ENCODE assay signal across 21 cellular contexts in the genomic region with DNA sequence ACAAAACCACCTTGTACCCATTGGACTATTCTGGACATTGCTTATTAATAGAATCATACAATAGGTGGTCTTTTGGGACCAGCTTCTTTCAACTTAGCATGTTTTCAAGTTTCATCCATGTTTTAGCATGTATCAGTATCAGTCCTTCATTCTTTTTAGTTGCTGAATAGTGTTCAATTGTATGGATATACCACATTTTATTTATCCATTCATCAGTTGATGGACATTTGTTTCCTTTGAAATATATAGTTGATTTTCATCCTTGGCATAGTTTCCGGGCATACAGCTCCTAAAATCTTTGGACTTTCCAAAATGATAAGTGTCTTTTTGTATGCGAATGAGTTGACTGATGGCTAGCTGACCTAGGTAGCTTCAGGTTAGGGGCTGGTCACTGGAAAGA.
DNase-seq lines count a peak whose midpoint lies in the region; ATAC-seq and TF ChIP-seq lines count a peak whose summit lies in the region.
"Had no signal": no experiment of that assay in that cellular context is flagged by ENCODE, and none has a peak within 500 bp of the region (broad histone marks: within the 10 kb centered on the region; RNA-seq: fewer than 3 reads in every experiment).

No MANE protein-coding gene starts in this region.

- H4K20me1 ChIP-seq in Loucy (ENCODE audit: insufficient read depth, low read length, poor library complexity, severe bottlenecking), result peaks cover 83% of the 10 kb centered on the region

- H3K27me3 Mint-ChIP-seq in activated naive CD4-positive, alpha-beta T cell treated with anti-CD3 and anti-CD28 coated beads, Interleukin-2, amount 50 U/mL, for 24 hours, result no peaks in the 10 kb centered on the region
- no peaks in the 10 kb centered on the region for H3K27me3 Mint-ChIP-seq in activated naive CD4-positive, alpha-beta T cell treated with anti-CD3 and anti-CD28 coated beads, Interleukin-2, amount 10 ng/mL, durations not matched to agents 7 days and 5 days
- H3K27me3 Mint-ChIP-seq in effector memory CD8-positive, alpha-beta T cell, result no peaks in the 10 kb centered on the region

- peaks cover 55% of the 10 kb centered on the region for H3K4me1 ChIP-seq in Loucy (ENCODE audit: insufficient read depth, low read length, poor library complexity, severe bottlenecking)
- H3K4me1 ChIP-seq in subcutaneous abdominal adipose tissue (ENCODE audit: control insufficient read depth in 5 of 5, insufficient read depth in 5 of 5, low read length in 5 of 5), result peaks cover 6 to 54% (median 49%) of the 10 kb centered on the region in 5 donors

- no peaks in the 10 kb centered on the region for H3K9me3 ChIP-seq in Loucy (ENCODE audit: insufficient read depth, low read depth, low read length)
- H3K9me3 ChIP-seq in subcutaneous abdominal adipose tissue (ENCODE audit: control insufficient read depth in 5 of 5, low read length in 5 of 5), result no peaks in the 10 kb centered on the region
- H3K9me3 ChIP-seq: SJSA1, suprapubic skin, uterus had no signal

- DNase-seq in activated naive CD4-positive, alpha-beta T cell treated with anti-CD3 and anti-CD28 coated beads, Interleukin-2, amount 10 ng/mL, durations not matched to agents 7 days and 5 days, result no peak
- no peak for DNase-seq in effector memory CD8-positive, alpha-beta T cell
- no peak for DNase-seq in GF-D8 (lab: John Stamatoyannopoulos, UW)
- DNase-seq: COR-L47, DMS79, mesenchymal stem cell, NCI-H2171, NCI-H526 treated with DMSO at 0.1 percent for 48 hours, uterus had no signal

- no peaks in the 10 kb centered on the region for H3K9me2 ChIP-seq in Loucy (replicated peaks; ENCODE audit: low read depth, low read length)

- no peak overlapping the region for H2AFZ ChIP-seq in Loucy (ENCODE audit: low read length)
- H2AFZ ChIP-seq: parathyroid adenoma had no signal

- H3K4me3 Mint-ChIP-seq in activated naive CD4-positive, alpha-beta T cell treated with anti-CD3 and anti-CD28 coated beads, Interleukin-2, amount 50 U/mL, for 24 hours, result peak overlapping the region; percentile 76
- no peak overlapping the region for H3K4me3 Mint-ChIP-seq in activated naive CD4-positive, alpha-beta T cell treated with anti-CD3 and anti-CD28 coated beads, Interleukin-2, amount 10 ng/mL, durations not matched to agents 7 days and 5 days
- H3K4me3 Mint-ChIP-seq in effector memory CD8-positive, alpha-beta T cell, result peak overlapping the region; percentile 67 to 79
- H3K4me3 Mint-ChIP-seq: nephron had no signal

- H3K36me3 ChIP-seq in Loucy (ENCODE audit: insufficient read depth, low read length), result peaks cover 10% of the 10 kb centered on the region; the same call in 1 of the 2 replicates
- H3K36me3 ChIP-seq in subcutaneous abdominal adipose tissue (ENCODE audit: control insufficient read depth in 5 of 5, insufficient read depth in 5 of 5, low read length in 5 of 5), result peaks cover 0 to 7% (median 4%) of the 10 kb centered on the region in 5 donors
- H3K36me3 ChIP-seq: suprapubic skin, uterus had no signal

- H3K27ac ChIP-seq in subcutaneous abdominal adipose tissue (ENCODE audit: low read depth, low read length), result peak overlapping the region; percentile 3
- H3K27ac ChIP-seq: KMS-11, parathyroid adenoma, SJSA1, suprapubic skin, uterus, VCaP had no signal

- no peaks in the 10 kb centered on the region for H3K9me3 Mint-ChIP-seq in activated naive CD4-positive, alpha-beta T cell treated with anti-CD3 and anti-CD28 coated beads, Interleukin-2, amount 50 U/mL, for 24 hours
- H3K9me3 Mint-ChIP-seq in activated naive CD4-positive, alpha-beta T cell treated with anti-CD3 and anti-CD28 coated beads, Interleukin-2, amount 10 ng/mL, durations not matched to agents 7 days and 5 days, result peaks cover 5% of the 10 kb centered on the region
- no peaks in the 10 kb centered on the region for H3K9me3 Mint-ChIP-seq in effector memory CD8-positive, alpha-beta T cell

- TF ChIP-seq CTCF in Loucy (conservative IDR thresholded peaks at IDR 0.05; ENCODE audit: low read length), result no peak

- ATAC-seq in effector memory CD8-positive, alpha-beta T cell (replicated peaks), result no peak
- ATAC-seq in GM21515 (IDR thresholded peaks at IDR 0.05; ENCODE audit: unreplicated experiment) (no peak), GM18511 (IDR thresholded peaks at IDR 0.05; ENCODE audit: unreplicated experiment) (no peak)
- ATAC-seq: sciatic nerve had no signal

- peaks cover 9% of the 10 kb centered on the region for H3K36me3 Mint-ChIP-seq in activated naive CD4-positive, alpha-beta T cell treated with anti-CD3 and anti-CD28 coated beads, Interleukin-2, amount 50 U/mL, for 24 hours
- H3K36me3 Mint-ChIP-seq in activated naive CD4-positive, alpha-beta T cell treated with anti-CD3 and anti-CD28 coated beads, Interleukin-2, amount 10 ng/mL, durations not matched to agents 7 days and 5 days, result peaks cover 57% of the 10 kb centered on the region
- H3K36me3 Mint-ChIP-seq in effector memory CD8-positive, alpha-beta T cell (ENCODE audit: insufficient read depth), result peaks cover 15% of the 10 kb centered on the region

- H3K27ac Mint-ChIP-seq in activated naive CD4-positive, alpha-beta T cell treated with anti-CD3 and anti-CD28 coated beads, Interleukin-2, amount 50 U/mL, for 24 hours, result peak overlapping the region; percentile 83
- no peak overlapping the region for H3K27ac Mint-ChIP-seq in activated naive CD4-positive, alpha-beta T cell treated with anti-CD3 and anti-CD28 coated beads, Interleukin-2, amount 10 ng/mL, durations not matched to agents 7 days and 5 days
- H3K27ac Mint-ChIP-seq in effector memory CD8-positive, alpha-beta T cell, result peak overlapping the region in 1 of 2 donors; percentile 72
- H3K27ac Mint-ChIP-seq: nephron had no signal

- H3K4me3 ChIP-seq in Loucy (ENCODE audit: low read length, poor library complexity, severe bottlenecking), result peak overlapping the region; percentile 48
- H3K4me3 ChIP-seq in subcutaneous abdominal adipose tissue (ENCODE audit: low read depth in 1 of 5, low read length in 5 of 5), result no peak overlapping the region
- H3K4me3 ChIP-seq: SJSA1, suprapubic skin, uterus had no signal

- peaks cover 92% of the 10 kb centered on the region for H3K79me2 ChIP-seq in Loucy (ENCODE audit: insufficient read depth, low read length)

- CTCF ChIA-PET in activated naive CD4-positive, alpha-beta T cell treated with anti-CD3 and anti-CD28 coated beads, Interleukin-2, amount 10 ng/mL, durations not matched to agents 7 days and 5 days (lab: Charles Lee), result interaction anchor here (0.6 to 1.5 kb wide), 2 partner anchors 111 to 400 kb away, joined by 3 read pairs; no protein-coding TSS in a partner anchor

- H3K4me2 ChIP-seq in Loucy (ENCODE audit: low read depth, low read length, poor library complexity, severe bottlenecking), result peak overlapping the region; percentile 84
- H3K4me2 ChIP-seq: KMS-11 had no signal

- peaks cover 6% of the 10 kb centered on the region; the same call in 1 of the 2 replicates for H3F3A ChIP-seq in Loucy (ENCODE audit: low read depth)

- H3K9ac ChIP-seq in Loucy (ENCODE audit: low read depth, low read length, poor library complexity, severe bottlenecking), result no peak overlapping the region
- H3K9ac ChIP-seq in subcutaneous abdominal adipose tissue (ENCODE audit: low read length in 5 of 5), result no peak overlapping the region
- H3K9ac ChIP-seq: KMS-11, parathyroid adenoma had no signal

- H3K27me3 ChIP-seq in Loucy (ENCODE audit: insufficient read depth, low read length, poor library complexity, severe bottlenecking), result no peaks in the 10 kb centered on the region
- no peaks in the 10 kb centered on the region for H3K27me3 ChIP-seq in subcutaneous abdominal adipose tissue (ENCODE audit: control insufficient read depth in 5 of 5, insufficient read depth in 4 of 5, low read length in 5 of 5)
- H3K27me3 ChIP-seq: SJSA1, suprapubic skin, uterus had no signal

- peaks cover 83% of the 10 kb centered on the region for H3K4me1 Mint-ChIP-seq in activated naive CD4-positive, alpha-beta T cell treated with anti-CD3 and anti-CD28 coated beads, Interleukin-2, amount 50 U/mL, for 24 hours
- H3K4me1 Mint-ChIP-seq in activated naive CD4-positive, alpha-beta T cell treated with anti-CD3 and anti-CD28 coated beads, Interleukin-2, amount 10 ng/mL, durations not matched to agents 7 days and 5 days, result peaks cover 70% of the 10 kb centered on the region
- peaks cover 60 to 77% of the 10 kb centered on the region in 2 donors for H3K4me1 Mint-ChIP-seq in effector memory CD8-positive, alpha-beta T cell (ENCODE audit: low read depth in 2 of 2)
